ENCODE assay signal across 17 cellular contexts in the genomic region with DNA sequence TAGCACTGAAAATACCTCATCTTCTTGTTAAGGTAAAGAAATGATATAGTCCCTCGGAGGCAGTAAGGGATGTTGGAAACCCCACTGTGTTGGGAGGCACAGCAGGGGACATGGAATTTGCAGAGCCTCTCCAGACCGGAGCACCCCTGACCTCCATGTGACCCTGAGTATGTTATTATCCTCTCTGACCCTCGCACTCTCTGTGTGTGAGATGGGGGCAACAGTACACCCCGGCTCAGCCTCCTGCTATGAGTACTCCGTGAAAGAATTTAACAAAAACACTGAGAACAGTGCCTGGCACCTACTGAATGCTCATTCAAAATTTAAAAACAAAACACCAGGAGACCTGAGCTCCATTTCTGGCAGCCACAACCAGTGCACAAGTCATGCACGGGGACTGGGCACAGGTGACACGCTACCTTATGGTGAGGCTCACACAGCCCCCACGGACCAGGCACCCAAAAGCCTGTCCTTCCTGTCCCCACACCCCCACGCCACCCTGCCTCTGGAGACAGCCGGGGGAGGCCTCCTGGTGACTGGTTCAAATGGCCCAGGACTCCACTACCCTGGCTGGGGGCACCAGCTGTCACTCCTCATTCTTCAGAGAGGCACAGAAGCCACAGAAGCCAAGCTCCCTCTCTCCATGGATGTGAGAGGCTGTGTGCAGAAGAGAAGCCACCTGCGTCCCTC. TPM values are rescaled to one million over a fixed set of nuclear protein-coding genes. Genes with fewer than 3 reads are reported as not detected.
A peak's percentile ranks its signal among the peaks of the same experiment; 100 is the strongest.
DNase-seq lines count a peak whose midpoint lies in the region; ATAC-seq, FAIRE-seq and TF ChIP-seq lines count a peak whose summit lies in the region.
"Had no signal": no experiment of that assay in that cellular context is flagged by ENCODE, and none has a peak within 500 bp of the region (broad histone marks: within the 10 kb centered on the region; RNA-seq: fewer than 3 reads in every experiment).

No MANE protein-coding gene starts in this region.

- peak in 1 of 2 experiments; percentile 21; a peak in 1 of 3 replicates for TF ChIP-seq POLR2A in H1 (IDR thresholded peaks at IDR 0.05; ENCODE audit: control extremely low read depth in 1 of 2, low read depth in 2 of 2, low read length in 2 of 2)

- H4K5ac ChIP-seq in H9 (ENCODE audit: insufficient read length, low read depth, low read length), result no peak overlapping the region
- no peak overlapping the region for H4K5ac ChIP-seq in H1 (ENCODE audit: insufficient read length, low read depth, low read length)

- H3K56ac ChIP-seq in H9 (ENCODE audit: insufficient read length, low read depth, low read length) (no peak overlapping the region), H1 (replicated peaks; ENCODE audit: insufficient read length, low read depth, low read length) (no peak overlapping the region)

- H3K4ac ChIP-seq in H9 (ENCODE audit: low read depth, low read length), result no peak overlapping the region
- H3K4ac ChIP-seq in H1 (replicated peaks; ENCODE audit: insufficient read length, low read depth, low read length), result no peak overlapping the region

- H3K23ac ChIP-seq in H9 (ENCODE audit: insufficient read length, low read depth, low read length) (no peak overlapping the region), H1 (ENCODE audit: insufficient read length) (no peak overlapping the region)

- no peaks in the 10 kb centered on the region for H4K20me1 ChIP-seq in H9 (ENCODE audit: control insufficient read depth, insufficient read depth, insufficient read length)
- H4K20me1 ChIP-seq in H1 (replicated peaks in 1 of 2; ENCODE audit: control insufficient read depth in 1 of 2, insufficient read depth in 2 of 2, low read length in 2 of 2), result peaks cover 3 to 28% of the 10 kb centered on the region in 2 experiments
- H4K20me1 ChIP-seq in smooth muscle cell (ENCODE audit: low read depth), result peaks cover 93% of the 10 kb centered on the region

- no peak overlapping the region for H4K91ac ChIP-seq in H9 (ENCODE audit: insufficient read length, low read depth, low read length)
- no peak overlapping the region for H4K91ac ChIP-seq in H1 (replicated peaks; ENCODE audit: insufficient read length, low read length)

- H3K27ac Mint-ChIP-seq in H9 (peak overlapping the region in 2 of 3 experiments; percentile 76 to 79; a peak in 3 of 7 replicates), osteocyte (ENCODE audit: unreplicated experiment) (peak overlapping the region; percentile 73)
- H3K27ac Mint-ChIP-seq: activated CD4-positive, alpha-beta T cell treated with anti-CD3 and anti-CD28 coated beads for 36 hours had no signal

- no peaks in the 10 kb centered on the region for H3F3A ChIP-seq in smooth muscle cell (ENCODE audit: low read depth)

- no peaks in the 10 kb centered on the region for H3K23me2 ChIP-seq in H9 (ENCODE audit: insufficient read length, low read depth, low read length, poor library complexity, severe bottlenecking)
- no peaks in the 10 kb centered on the region for H3K23me2 ChIP-seq in H1 (ENCODE audit: low read depth, low read length)

- no CpG with 5 or more reads among the region's 11 CpGs for WGBS in H9 (ENCODE audit: extremely low coverage, insufficient read length, low lambda C conversion rate)
- 81% methylated on average over 11 of the region's 11 CpGs; no CpG with 5 or more reads in 1 of the 2 experiments for WGBS in H1 (ENCODE audit: extremely low coverage in 1 of 2, insufficient coverage in 1 of 2, insufficient read length in 1 of 2, insufficient replicate concordance in 2 of 2, low coverage in 1 of 2, low lambda C conversion rate in 2 of 2, missing lambda C conversion rate in 1 of 2), 2 experiments
- 91% methylated on average over 11 of the region's 11 CpGs for WGBS in smooth muscle cell (ENCODE audit: low lambda C conversion rate)

- no peaks in the 10 kb centered on the region for H3K9me3 ChIP-seq in H9 (ENCODE audit: control insufficient read depth, low read depth, low read length)
- H3K9me3 ChIP-seq in H1 (ENCODE audit: insufficient read depth in 2 of 2, low read depth in 1 of 2, low read length in 1 of 2), result no peaks in the 10 kb centered on the region
- H3K9me3 ChIP-seq in smooth muscle cell (replicated peaks; ENCODE audit: low read depth), result no peaks in the 10 kb centered on the region
- H3K9me3 ChIP-seq: breast epithelium, heart right ventricle had no signal

- H2BK15ac ChIP-seq in H9 (ENCODE audit: low read depth, low read length) (no peak overlapping the region), H1 (ENCODE audit: low read length) (no peak overlapping the region)

- ATAC-seq in HG03045 (IDR thresholded peaks at IDR 0.05; ENCODE audit: unreplicated experiment), result no peak
- ATAC-seq: activated CD4-positive, alpha-beta T cell treated with anti-CD3 and anti-CD28 coated beads for 36 hours; heart right ventricle had no signal

- POLR2A ChIA-PET in H1 (lab: Charles Lee; ENCODE audit: partially characterized antibody), result interaction anchor here (0.6 to 1.5 kb wide), 3 partner anchors 41 to 160 kb away, joined by 3 read pairs; no protein-coding TSS in a partner anchor

- H3K9ac ChIP-seq in H9 (ENCODE audit: extremely low read depth, insufficient read length, low read length) (no peak overlapping the region), H1 (replicated peaks in 1 of 4; ENCODE audit: extremely low read depth in 1 of 4, low read depth in 3 of 4, low read length in 3 of 4) (no peak overlapping the region; a peak in 1 of 7 replicates), smooth muscle cell (ENCODE audit: low read depth) (no peak overlapping the region)

- no peak for TF ChIP-seq RAD21 in H1 (IDR thresholded peaks at IDR 0.05 in 1 of 2, conservative IDR thresholded peaks at IDR 0.05 in 1 of 2; ENCODE audit: low read depth in 2 of 2, low read length in 2 of 2)

- H2BK12ac ChIP-seq in H9 (ENCODE audit: insufficient read length, low read depth, low read length) (no peak overlapping the region), H1 (ENCODE audit: low read depth, low read length) (no peak overlapping the region)

- H3K14ac ChIP-seq in H9 (ENCODE audit: insufficient read depth, low read length) (no peak overlapping the region), H1 (ENCODE audit: insufficient read length) (no peak overlapping the region)

- H3K4me1 Mint-ChIP-seq in H9 (peaks cover 38 to 45% of the 10 kb centered on the region in 2 experiments), osteocyte (ENCODE audit: unreplicated experiment) (peaks cover 50% of the 10 kb centered on the region)

- CTCF ChIA-PET in H1 (lab: Charles Lee; ENCODE audit: partially characterized antibody), result no interaction called here

- TF ChIP-seq EP300 in H1 (IDR thresholded peaks at IDR 0.05; ENCODE audit: borderline replicate concordance in 1 of 2, low read depth in 2 of 2, low read length in 2 of 2), result no peak

- H2BK120ac ChIP-seq in H9 (ENCODE audit: low read depth, low read length, poor library complexity, severe bottlenecking), result no peak overlapping the region
- H2BK120ac ChIP-seq in H1 (replicated peaks; ENCODE audit: low read depth, low read length), result no peak overlapping the region

- H4K8ac ChIP-seq in H9 (replicated peaks; ENCODE audit: insufficient read length, low read depth, low read length), result no peak overlapping the region
- no peak overlapping the region for H4K8ac ChIP-seq in H1 (ENCODE audit: extremely low read depth, insufficient read depth, low read length)

- FAIRE-seq in H1 (lab: Jason Lieb, UNC), result no peak

- H3K18ac ChIP-seq in H9 (ENCODE audit: insufficient read length, low read depth, low read length) (no peak overlapping the region), H1 (ENCODE audit: extremely low read depth, low read length) (no peak overlapping the region)

- H3K27me3 Mint-ChIP-seq in H9 (ENCODE audit: low read depth) (no peaks in the 10 kb centered on the region), osteocyte (ENCODE audit: unreplicated experiment) (no peaks in the 10 kb centered on the region)

- DNase-seq in H9 (no peak), NCI-H2107 (lab: John Stamatoyannopoulos, UW) (peak; percentile 13), H1 (ENCODE audit: low read depth in 1 of 2, low spot score in 2 of 2) (no peak), osteocyte (ENCODE audit: extremely low spot score, unreplicated experiment) (no peak), smooth muscle cell (lab: John Stamatoyannopoulos, UW; ENCODE audit: unreplicated experiment) (no peak), medulla oblongata (ENCODE audit: extremely low spot score) (no peak), globus pallidus (ENCODE audit: low spot score) (no peak)
- DNase-seq: activated CD4-positive, alpha-beta T cell treated with anti-CD3 and anti-CD28 coated beads for 36 hours; activated CD8-positive, alpha-beta memory T cell treated with anti-CD3 and anti-CD28 coated beads, Interleukin-2, amount 50 U/mL, for 4 hours; activated naive CD4-positive, alpha-beta T cell treated with anti-CD3 and anti-CD28 coated beads, Interleukin-2, amount 50 U/mL, for 16 hours; effector CD4-positive, alpha-beta T cell; heart right ventricle; MV-4-11; SIG-M5 had no signal

- H3K4me3 Mint-ChIP-seq in H9 (no peak overlapping the region), osteocyte (ENCODE audit: unreplicated experiment) (no peak overlapping the region)
- H3K4me3 Mint-ChIP-seq: activated CD4-positive, alpha-beta T cell treated with anti-CD3 and anti-CD28 coated beads for 36 hours had no signal

- H3K36me3 Mint-ChIP-seq in H9 (ENCODE audit: insufficient read depth in 1 of 3, low read depth in 3 of 3) (peaks cover 41 to 46% (median 43%) of the 10 kb centered on the region in 3 experiments), osteocyte (ENCODE audit: unreplicated experiment) (peaks cover 7% of the 10 kb centered on the region)

- H2AK5ac ChIP-seq in H9 (ENCODE audit: insufficient read length, low read length) (no peak overlapping the region), H1 (ENCODE audit: low read depth, low read length) (no peak overlapping the region)

- TF ChIP-seq CTCF in H9 (conservative IDR thresholded peaks at IDR 0.05) (no peak), H1 (IDR thresholded peaks at IDR 0.05; ENCODE audit: control extremely low read depth in 1 of 3, insufficient read depth in 1 of 3, low read depth in 1 of 3, low read length in 3 of 3) (no peak), osteocyte (IDR thresholded peaks at IDR 0.05) (no peak), smooth muscle cell (IDR thresholded peaks at IDR 0.05; ENCODE audit: borderline replicate concordance, insufficient read depth, poor library complexity, severe bottlenecking) (no peak)

- H3K27me3 ChIP-seq in H9 (ENCODE audit: insufficient read depth, low read length), result no peaks in the 10 kb centered on the region
- H3K27me3 ChIP-seq in H1 (replicated peaks in 1 of 4; ENCODE audit: control insufficient read depth in 3 of 4, extremely low read depth in 1 of 4, insufficient read depth in 3 of 4, low read length in 3 of 4), result no peaks in the 10 kb centered on the region
- no peaks in the 10 kb centered on the region for H3K27me3 ChIP-seq in smooth muscle cell (ENCODE audit: low read depth)
- H3K27me3 ChIP-seq: breast epithelium had no signal

- H3K9me3 Mint-ChIP-seq in H9, result peaks cover 0 to 2% of the 10 kb centered on the region in 2 experiments; a peak in 1 of 5 replicates
- no peaks in the 10 kb centered on the region for H3K9me3 Mint-ChIP-seq in osteocyte (ENCODE audit: unreplicated experiment)

- no peaks in the 10 kb centered on the region; the same call in 1 of the 2 replicates for H3K4me1 ChIP-seq in H9 (ENCODE audit: insufficient read depth, low read length)
- peaks cover 0 to 8% (median 5%) of the 10 kb centered on the region in 4 experiments; a peak in 4 of 7 replicates for H3K4me1 ChIP-seq in H1 (replicated peaks in 1 of 4; ENCODE audit: control insufficient read depth in 3 of 4, insufficient read depth in 4 of 4, low read length in 3 of 4)
- H3K4me1 ChIP-seq in smooth muscle cell (ENCODE audit: low read depth), result peaks cover 2% of the 10 kb centered on the region
- H3K4me1 ChIP-seq: breast epithelium had no signal

- H3K4me3 ChIP-seq in H1 (ENCODE audit: extremely low read depth in 1 of 4, insufficient read depth in 2 of 4, low read depth in 3 of 4, low read length in 4 of 4) (no peak overlapping the region), smooth muscle cell (no peak overlapping the region)
- H3K4me3 ChIP-seq: breast epithelium, heart right ventricle had no signal

- H3K79me1 ChIP-seq in H9 (ENCODE audit: insufficient read depth, low read depth, low read length, poor library complexity, severe bottlenecking) (peaks cover 6% of the 10 kb centered on the region), H1 (ENCODE audit: low read depth, low read length) (peaks cover 13% of the 10 kb centered on the region)

- H2BK20ac ChIP-seq in H9 (ENCODE audit: low read depth, low read length, poor library complexity, severe bottlenecking), result no peak overlapping the region
- H2BK20ac ChIP-seq in H1 (ENCODE audit: low read length), result no peak overlapping the region

- no peak overlapping the region for H3T11ph ChIP-seq in H9 (ENCODE audit: low read length)

- no peak overlapping the region for H3K27ac ChIP-seq in H9 (ENCODE audit: insufficient read length, low read depth, low read length)
- no peak overlapping the region for H3K27ac ChIP-seq in H1 (ENCODE audit: low read depth, low read length)
- no peak overlapping the region for H3K27ac ChIP-seq in smooth muscle cell (ENCODE audit: low read depth)
- H3K27ac ChIP-seq: breast epithelium, C4-2B, heart right ventricle had no signal

- H2AFZ ChIP-seq in H9 (ENCODE audit: low read length) (no peak overlapping the region), H1 (ENCODE audit: low read length) (no peak overlapping the region), smooth muscle cell (ENCODE audit: low read depth) (no peak overlapping the region)

- H3K4me2 ChIP-seq in H9 (ENCODE audit: insufficient read depth, insufficient read length, low read length) (no peak overlapping the region), H1 (ENCODE audit: insufficient read depth in 1 of 2, low read depth in 2 of 2, low read length in 2 of 2) (peak overlapping the region in 1 of 2 experiments; percentile 47; a peak in 2 of 4 replicates), smooth muscle cell (no peak overlapping the region)

- H2BK5ac ChIP-seq in H9 (ENCODE audit: insufficient read length, low read length), result no peak overlapping the region
- H2BK5ac ChIP-seq in H1 (ENCODE audit: low read depth, low read length), result 0 out of 2 replicates have a peak overlapping the region, but pooled peaks have one; percentile 24

- peaks cover 29% of the 10 kb centered on the region; the same call in 1 of the 2 replicates for H3K79me2 ChIP-seq in H9 (ENCODE audit: insufficient read depth, low read length)
- peaks cover 0 to 91% of the 10 kb centered on the region in 2 experiments for H3K79me2 ChIP-seq in H1 (ENCODE audit: control insufficient read depth in 1 of 2, insufficient read depth in 2 of 2, low read length in 2 of 2)
- H3K79me2 ChIP-seq in smooth muscle cell (ENCODE audit: low read depth), result peaks cover 99% of the 10 kb centered on the region

- no peaks in the 10 kb centered on the region; a peak in 1 of 8 replicates for H3K36me3 ChIP-seq in H1 (ENCODE audit: control insufficient read depth in 2 of 4, insufficient read depth in 4 of 4, low read length in 3 of 4)
- H3K36me3 ChIP-seq in smooth muscle cell (ENCODE audit: low read depth), result no peaks in the 10 kb centered on the region
- H3K36me3 ChIP-seq: breast epithelium, heart right ventricle had no signal

RNA-seq across cellular contexts. Expression of gene NINL, which starts 6.1 kb away (rescaled TPM):
- total RNA-seq in H9 (2021) (29.2 and 34.3 TPM in 2 replicates), osteocyte (20.4 and 20.8 TPM in 2 replicates), smooth muscle cell (12.2 and 13.9 TPM in 2 replicates)
- total RNA-seq in H1 (2021; fragmentation: NEBNext Ultra II Directional; extraction: Animal tissue kit (Norgen Biotek cat#: 25700)), result 27.3 and 30.0 TPM in 2 replicates
- polyA plus RNA-seq in H1 (2011; rRNA removed) (14.0 and 15.3 TPM in 2 replicates), smooth muscle cell (10.7 and 15.0 TPM in 2 replicates)
- 22.8 TPM for polyA plus RNA-seq in H1 (2011; cell fraction: cytosol; rRNA removed)
- polyA plus RNA-seq in H1 (2011; cell fraction: nucleus; rRNA removed), result 39.3 TPM
- polyA plus RNA-seq in H1 (2012, experiment 1 of 2), result 28.0 to 40.8 TPM (median 30.5 TPM) in 4 replicates
- 9.2 TPM for polyA plus RNA-seq in H1 (2012, experiment 2 of 2)
- polyA plus RNA-seq in H1 (2013, experiment 1 of 2), result 17.2 TPM
- 15.1 TPM for polyA plus RNA-seq in H1 (2013, experiment 2 of 2)
- polyA minus RNA-seq in H1 (2011; rRNA and poly(A)+ RNA removed), result 12.3 and 19.9 TPM in 2 replicates
- 12.2 TPM for polyA minus RNA-seq in H1 (2011; cell fraction: cytosol; rRNA and poly(A)+ RNA removed)
- 19.7 TPM for polyA minus RNA-seq in H1 (2011; cell fraction: nucleus; rRNA and poly(A)+ RNA removed)

RNA-seq across cellular contexts. Expression of gene NANP, which starts 44.6 kb away (rescaled TPM):
- total RNA-seq in H9 (2021) (7.0 and 7.1 TPM in 2 replicates), osteocyte (6.0 and 6.6 TPM in 2 replicates), smooth muscle cell (4.6 and 6.5 TPM in 2 replicates)
- total RNA-seq in H1 (2021; fragmentation: NEBNext Ultra II Directional; extraction: Animal tissue kit (Norgen Biotek cat#: 25700)), result 6.2 and 6.6 TPM in 2 replicates
- polyA plus RNA-seq in H1 (2011; rRNA removed) (2.7 and 3.8 TPM in 2 replicates), smooth muscle cell (3.4 and 3.6 TPM in 2 replicates)
- 3.6 TPM for polyA plus RNA-seq in H1 (2011; cell fraction: cytosol; rRNA removed)
- 0.87 TPM for polyA plus RNA-seq in H1 (2011; cell fraction: nucleus; rRNA removed)
- 2.7 to 4.8 TPM (median 3.4 TPM) in 4 replicates for polyA plus RNA-seq in H1 (2012, experiment 1 of 2)
- 0.52 TPM for polyA plus RNA-seq in H1 (2012, experiment 2 of 2)
- polyA plus RNA-seq in H1 (2013, experiment 1 of 2), result 5.8 TPM
- polyA plus RNA-seq in H1 (2013, experiment 2 of 2), result 6.0 TPM
- polyA minus RNA-seq in H1 (2011; rRNA and poly(A)+ RNA removed), result 3.0 and 3.8 TPM in 2 replicates
- polyA minus RNA-seq in H1 (2011; cell fraction: cytosol; rRNA and poly(A)+ RNA removed), result 3.5 TPM
- polyA minus RNA-seq in H1 (2011; cell fraction: nucleus; rRNA and poly(A)+ RNA removed), result 2.0 TPM
